Comparison of ENCODE assay signal across 8 cellular contexts in the genomic region with DNA sequence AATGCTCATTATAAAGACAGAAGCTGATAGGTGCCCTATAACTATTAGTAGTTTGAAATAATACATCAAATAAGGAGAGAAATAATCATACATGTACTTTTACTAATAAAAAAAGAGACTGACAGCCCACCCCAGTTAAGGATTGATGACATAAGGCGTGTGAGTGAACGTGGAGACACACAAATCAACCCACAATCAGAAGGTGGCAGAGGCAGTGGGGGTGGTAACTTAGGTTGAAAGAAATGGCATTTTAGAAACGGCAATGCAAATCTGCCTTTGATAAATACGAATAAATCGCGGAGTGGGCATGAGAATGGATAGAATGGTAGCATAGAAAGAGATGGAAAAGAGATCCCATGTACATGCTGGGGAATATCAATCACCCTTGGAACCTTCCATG.
"Had no signal": no experiment of that assay in that cellular context is flagged by ENCODE, and none has a peak within 500 bp of the region (broad histone marks: within the 10 kb centered on the region; RNA-seq: fewer than 3 reads in every experiment).

No MANE protein-coding gene starts in this region.

- H3K9me3 ChIP-seq: HAP-1 had no signal

- H3K4me3 Mint-ChIP-seq: GM23338, HFFc6, IgD-negative memory B cell had no signal

- H3K27me3 Mint-ChIP-seq: IgD-negative memory B cell had no signal

- H3K27ac Mint-ChIP-seq: GM23338, HFFc6 had no signal

- H3K36me3 Mint-ChIP-seq: IgD-negative memory B cell had no signal

- H3K9me3 Mint-ChIP-seq: GM23338, HFFc6 had no signal

- H3K4me1 Mint-ChIP-seq: GM23338 had no signal

- H3K4me3 ChIP-seq: GM23338, HAP-1 had no signal

- H3K4me1 ChIP-seq: HAP-1 had no signal

- H3K9ac ChIP-seq: KMS-11 had no signal

- H3K27ac ChIP-seq: HL-60, KMS-11 had no signal

- DNase-seq: H7, HFFc6, KBM-7 had no signal

- H3K4me2 ChIP-seq: GM23338, KMS-11 had no signal

- H3K36me3 ChIP-seq: HAP-1 had no signal
